8 cellular contexts compared by ENCODE assay signal in genomic region chr1:167182571-167183320, GRCh38.
"Had no signal": no experiment of that assay in that cellular context is flagged by ENCODE, and none has a peak within 500 bp of the region (broad histone marks: within the 10 kb centered on the region; RNA-seq: fewer than 3 reads in every experiment).

No MANE protein-coding gene starts in this region.

- H3K27ac Mint-ChIP-seq: IgD-negative memory B cell had no signal

- H3K4me3 ChIP-seq: K562 had no signal

- DNase-seq: IMR-90, KBM-7, KG1 had no signal

- H3K4me3 Mint-ChIP-seq: IgD-negative memory B cell had no signal

- ATAC-seq: HepG2, K562 had no signal

- H3K36me3 Mint-ChIP-seq: IgD-negative memory B cell had no signal

- H3K27ac ChIP-seq: HL-60 had no signal

- H3K4me1 Mint-ChIP-seq: IgD-negative memory B cell had no signal

- FAIRE-seq: HepG2, HTR-8/SVneo, K562 had no signal

- H3K9me3 Mint-ChIP-seq: IgD-negative memory B cell had no signal
